Comparison of ENCODE assay signal across 12 cellular contexts in genomic region chr5:7908317-7908716, GRCh38. TPM values are rescaled to one million over a fixed set of nuclear protein-coding genes. Genes with fewer than 3 reads are reported as not detected.
"Had no signal": no experiment of that assay in that cellular context is flagged by ENCODE, and none has a peak within 500 bp of the region (broad histone marks: within the 10 kb centered on the region; RNA-seq: fewer than 3 reads in every experiment).

No MANE protein-coding gene starts in this region.

- H3K4me1 ChIP-seq: HAP-1 had no signal

- H2AFZ ChIP-seq: GM23248, GM23338 had no signal

- ATAC-seq: GM23338, HCT116 had no signal

- H3K4me2 ChIP-seq: GM23338 had no signal

- DNase-seq: GM23248, GOT3, H7, H9, HCEC 1CT, HFFc6 had no signal

- H3K27ac ChIP-seq: GM23248 had no signal

- FAIRE-seq: H1, H54 had no signal

- H3K4me3 ChIP-seq: GM23248, GM23338, HAP-1 had no signal

- H3K9me3 ChIP-seq: HAP-1 had no signal

- H3K9ac ChIP-seq: GM23248 had no signal

RNA-seq across cellular contexts. Expression of gene CFAP90, which starts 57.4 kb away (rescaled TPM):
- total RNA-seq: H4, H7, HFFc6 had no signal
